In genomic region chr15:90099072-90099867, GRCh38 we compare ENCODE assay signal across 8 cellular contexts.
A peak's percentile ranks its signal among the peaks of the same experiment; 100 is the strongest.
DNase-seq lines count a peak whose midpoint lies in the region; ATAC-seq and TF ChIP-seq lines count a peak whose summit lies in the region.

No MANE protein-coding gene starts in this region.

- H3K9me3 ChIP-seq in OCI-LY1 (ENCODE audit: low read length) (no peaks in the 10 kb centered on the region), parathyroid adenoma (ENCODE audit: control insufficient read depth, low read length) (no peaks in the 10 kb centered on the region)

- H3K27ac ChIP-seq in OCI-LY1 (ENCODE audit: low read depth, low read length, poor library complexity, severe bottlenecking) (peak overlapping the region; percentile 91), caudate nucleus (ENCODE audit: low read depth, low read length) (peak overlapping the region; percentile 97), parathyroid adenoma (peak overlapping the region; percentile 70)

- H3K9ac ChIP-seq in OCI-LY1 (ENCODE audit: low read length) (peak overlapping the region; percentile 70), parathyroid adenoma (no peak overlapping the region)

- no peak for ATAC-seq in GM19035 (IDR thresholded peaks at IDR 0.05; ENCODE audit: unreplicated experiment)

- H3K79me2 ChIP-seq in OCI-LY1 (ENCODE audit: insufficient read depth, low read length): no peaks in the 10 kb centered on the region
- no peaks in the 10 kb centered on the region for H3K79me2 ChIP-seq in parathyroid adenoma

- TF ChIP-seq CTCF in GM06990 (IDR thresholded peaks at IDR 0.05; ENCODE audit: insufficient read depth, low read length, poor library complexity, severe bottlenecking): peak; percentile 13
- TF ChIP-seq CTCF in OCI-LY1 (IDR thresholded peaks at IDR 0.05; ENCODE audit: low read length): no peak
- no peak for TF ChIP-seq CTCF in parathyroid adenoma (IDR thresholded peaks at IDR 0.05)

- H3K27me3 ChIP-seq in GM06990 (replicated peaks; ENCODE audit: control insufficient read depth, insufficient read depth, low read length): no peaks in the 10 kb centered on the region
- 0 out of 2 replicates have a peak, but pooled peaks cover 4% of the 10 kb centered on the region for H3K27me3 ChIP-seq in OCI-LY1 (ENCODE audit: insufficient read depth, low read length)
- H3K27me3 ChIP-seq in parathyroid adenoma (ENCODE audit: control insufficient read depth, insufficient read depth, low read length): no peaks in the 10 kb centered on the region

- H4K20me1 ChIP-seq in OCI-LY1 (ENCODE audit: insufficient read depth, low read length): no peaks in the 10 kb centered on the region

- H3F3A ChIP-seq in OCI-LY1 (ENCODE audit: insufficient read depth, low read length): 0 out of 2 replicates have a peak, but pooled peaks cover 8% of the 10 kb centered on the region

- H3K9me2 ChIP-seq in OCI-LY1 (ENCODE audit: low read depth, low read length): no peaks in the 10 kb centered on the region

- H3K4me2 ChIP-seq in OCI-LY1 (ENCODE audit: low read length) (peak overlapping the region; percentile 73), parathyroid adenoma (ENCODE audit: low read length) (no peak overlapping the region)

- DNase-seq in GM06990 (ENCODE audit: extremely low read depth, insufficient read length) (no peak), caudate nucleus (lab: John Stamatoyannopoulos, UW) (no peak), DMS153 (lab: John Stamatoyannopoulos, UW) (no peak), NCI-H526 (lab: John Stamatoyannopoulos, UW) (no peak), cerebellar nuclear complex (lab: John Stamatoyannopoulos, UW) (no peak)

- peaks cover 75% of the 10 kb centered on the region for H3K4me1 ChIP-seq in OCI-LY1 (ENCODE audit: insufficient read depth, low read length, severe bottlenecking)
- H3K4me1 ChIP-seq in parathyroid adenoma: peaks cover 18% of the 10 kb centered on the region

- H3K4me3 ChIP-seq in GM06990 (replicated peaks; ENCODE audit: low read depth, low read length) (peak overlapping the region; percentile 64), OCI-LY1 (ENCODE audit: low read depth, low read length, poor library complexity, severe bottlenecking) (peak overlapping the region; percentile 51), parathyroid adenoma (ENCODE audit: low read depth, low read length) (no peak overlapping the region)

- no peaks in the 10 kb centered on the region for H3K36me3 ChIP-seq in GM06990 (ENCODE audit: control insufficient read depth, insufficient read depth, low read length)
- H3K36me3 ChIP-seq in OCI-LY1 (ENCODE audit: insufficient read depth, low read length): no peaks in the 10 kb centered on the region
- no peaks in the 10 kb centered on the region for H3K36me3 ChIP-seq in parathyroid adenoma (ENCODE audit: control insufficient read depth, insufficient read depth, low read length)

- H2AFZ ChIP-seq in OCI-LY1 (ENCODE audit: low read length) (no peak overlapping the region), parathyroid adenoma (no peak overlapping the region)
